In genomic region chr6:152124432-152125074, GRCh38 we compare ENCODE assay signal across 8 cellular contexts.
DNase-seq lines count a peak whose midpoint lies in the region; ATAC-seq, FAIRE-seq and TF ChIP-seq lines count a peak whose summit lies in the region.

No MANE protein-coding gene starts in this region.

- H3K4me3 Mint-ChIP-seq in CD14-positive monocyte (no peak overlapping the region), nephron (no peak overlapping the region)

- H3K4me1 Mint-ChIP-seq in CD14-positive monocyte (no peaks in the 10 kb centered on the region), nephron (peaks cover 8% of the 10 kb centered on the region)

- no peak for DNase-seq in CD14-positive monocyte (ENCODE audit: low spot score)
- peak; percentile 28 for DNase-seq in RCC 7860 (ENCODE audit: low spot score)
- DNase-seq in activated CD4-positive, alpha-beta T cell treated with anti-CD3 and anti-CD28 coated beads for 1 hour = no peak

- peaks cover 48 to 52% of the 10 kb centered on the region in 2 donors for H3K36me3 Mint-ChIP-seq in CD14-positive monocyte
- peaks cover 40% of the 10 kb centered on the region for H3K36me3 Mint-ChIP-seq in nephron (ENCODE audit: low read depth)

- peak; percentile 72 for ATAC-seq in GM18861 (IDR thresholded peaks at IDR 0.05; ENCODE audit: unreplicated experiment)
- ATAC-seq in HG03520 (IDR thresholded peaks at IDR 0.05; ENCODE audit: unreplicated experiment) = peak; percentile 67
- ATAC-seq in esophagus mucosa = peak; percentile 45
- no peak for ATAC-seq in HG02623 (IDR thresholded peaks at IDR 0.05; ENCODE audit: unreplicated experiment)

- no peak overlapping the region for H3K27ac Mint-ChIP-seq in CD14-positive monocyte
- H3K27ac Mint-ChIP-seq in nephron = no peak overlapping the region

- peak; percentile 50 for FAIRE-seq in RCC 7860 (lab: Jason Lieb, UNC)

- TF ChIP-seq CTCF in CD14-positive monocyte (IDR thresholded peaks at IDR 0.05) = peak; percentile 73
- peak; percentile 55 to 75 (median 61) for TF ChIP-seq CTCF in nephron (IDR thresholded peaks at IDR 0.05; ENCODE audit: unreplicated experiment in 3 of 3)

- H3K27me3 Mint-ChIP-seq in CD14-positive monocyte (ENCODE audit: low read depth in 3 of 3) = peaks cover 0 to under 1% (median 0%) of the 10 kb centered on the region in 3 donors
- no peaks in the 10 kb centered on the region for H3K27me3 Mint-ChIP-seq in nephron (ENCODE audit: low read depth)

- intact Hi-C loops in CD14-positive monocyte (cut with micrococcal nuclease) = loop anchor here in 1 of 2 donors (10.0 kb wide), 2 partner anchors 360 to 450 kb away; no protein-coding TSS in a partner anchor

- H3K9me3 Mint-ChIP-seq in CD14-positive monocyte = peaks cover 0 to under 1% (median 0%) of the 10 kb centered on the region in 7 donors
- no peaks in the 10 kb centered on the region for H3K9me3 Mint-ChIP-seq in nephron
